Comparison of ENCODE assay signal across 8 cellular contexts in genomic region chr2:118202707-118203303, GRCh38.
A peak's percentile ranks its signal among the peaks of the same experiment; 100 is the strongest.
DNase-seq lines count a peak whose midpoint lies in the region; ATAC-seq and TF ChIP-seq lines count a peak whose summit lies in the region.

No MANE protein-coding gene starts in this region.

- in situ Hi-C loops in gastrocnemius medialis (cut with MboI; ENCODE audit: low sequenced_read_pairs in 4 of 4), result loop anchor here in 2 of 4 donors (10.0 to 25.0 kb wide), 2 partner anchors 559 to 672 kb away; no protein-coding TSS in a partner anchor

- POLR2A ChIA-PET in Caco-2 (lab: Charles Lee), result interaction anchor here (0.6 kb wide), 1 partner anchor 189 kb away, joined by 4 read pairs; the partner anchor contains the start of gene CCDC93

- H3K27ac ChIP-seq in gastrocnemius medialis, result no peak overlapping the region

- no peak for TF ChIP-seq POLR2A in gastrocnemius medialis (IDR thresholded peaks at IDR 0.05)

- no peaks in the 10 kb centered on the region for H3K36me3 Mint-ChIP-seq in Caco-2 (ENCODE audit: insufficient read depth, unreplicated experiment)

- H3K27me3 Mint-ChIP-seq in Caco-2 (ENCODE audit: insufficient read depth, unreplicated experiment), result peaks cover 13% of the 10 kb centered on the region

- no peaks in the 10 kb centered on the region for H3K4me1 Mint-ChIP-seq in Caco-2 (ENCODE audit: low read depth, unreplicated experiment)

- H3K4me3 ChIP-seq in Caco-2 (ENCODE audit: low read depth, low read length) (no peak overlapping the region), gastrocnemius medialis (no peak overlapping the region)

- no peaks in the 10 kb centered on the region for H3K9me3 Mint-ChIP-seq in Caco-2 (ENCODE audit: unreplicated experiment)

- no peaks in the 10 kb centered on the region for H3K4me1 ChIP-seq in Caco-2
- H3K4me1 ChIP-seq in gastrocnemius medialis, result no peaks in the 10 kb centered on the region

- H3K27me3 ChIP-seq in Caco-2 (replicated peaks; ENCODE audit: control insufficient read depth, insufficient read depth, low read length) (no peaks in the 10 kb centered on the region), gastrocnemius medialis (no peaks in the 10 kb centered on the region)

- peak; percentile 88 for ATAC-seq in GM19023 (IDR thresholded peaks at IDR 0.05; ENCODE audit: unreplicated experiment)
- ATAC-seq in HG03135 (IDR thresholded peaks at IDR 0.05; ENCODE audit: unreplicated experiment), result peak; percentile 93
- ATAC-seq in gastrocnemius medialis, result peak in 1 of 2 donors; percentile 78

- no peak overlapping the region for H3K4me3 Mint-ChIP-seq in Caco-2 (ENCODE audit: unreplicated experiment)

- no TSS peak for BruUV-seq in Caco-2 (replicated peaks; lab: Mats Ljungman, UMichigan)

- DNase-seq in Caco-2 (peak; percentile 51 to 58), OCI-M1 (lab: John Stamatoyannopoulos, UW) (peak; percentile 48), glomerular visceral epithelial cell (ENCODE audit: extremely low spot score) (peak; percentile 47), gastrocnemius medialis (peak in 1 of 2 donors; percentile 34), posterior vena cava (ENCODE audit: low spot score) (no peak)
- DNase-seq in activated T-helper 9 cell treated with anti-CD3 and anti-CD28 coated beads, Interleukin-2, amount 50 U/mL, for 16 hours (ENCODE audit: low read depth), result peak; percentile 27

- CTCF ChIA-PET in Caco-2 (lab: Charles Lee), result no interaction called here

- intact Hi-C loops in Caco-2 (cut with micrococcal nuclease; ENCODE audit: unreplicated experiment) (loop anchor here (1.0 to 5.0 kb wide), 2 partner anchors 119 to 662 kb away; no protein-coding TSS in a partner anchor), gastrocnemius medialis (cut with DNase I; ENCODE audit: low total_unique reads) (loop anchor here (1.0 kb wide), 1 partner anchor 662 kb away; no protein-coding TSS in a partner anchor), posterior vena cava (cut with DNase I) (loop anchor here in 1 of 2 donors (10.0 kb wide), 1 partner anchor 158 kb away; no protein-coding TSS in a partner anchor)

- no peaks in the 10 kb centered on the region for H3K36me3 ChIP-seq in Caco-2 (ENCODE audit: control insufficient read depth, insufficient read depth, low read length)
- H3K36me3 ChIP-seq in gastrocnemius medialis, result no peaks in the 10 kb centered on the region

- no peak overlapping the region for H3K27ac Mint-ChIP-seq in Caco-2 (ENCODE audit: unreplicated experiment)

- TF ChIP-seq CTCF in Caco-2 (IDR thresholded peaks at IDR 0.05; ENCODE audit: insufficient read depth in 1 of 2, low read depth in 1 of 2, low read length in 1 of 2, severe bottlenecking in 1 of 2, unreplicated experiment in 1 of 2) (peak; percentile 73 to 90), gastrocnemius medialis (IDR thresholded peaks at IDR 0.05 in 4 of 5, conservative IDR thresholded peaks at IDR 0.05 in 1 of 5) (peak; percentile 54 to 77 (median 61))

- H3K9me3 ChIP-seq in Caco-2 (no peaks in the 10 kb centered on the region), gastrocnemius medialis (no peaks in the 10 kb centered on the region)
